In genomic region chr9:128034821-128035764, GRCh38 we compare ENCODE assay signal across 8 cellular contexts. TPM values are rescaled to one million over a fixed set of nuclear protein-coding genes. Genes with fewer than 3 reads are reported as not detected.
DNase-seq lines count a peak whose midpoint lies in the region; ATAC-seq and TF ChIP-seq lines count a peak whose summit lies in the region.

No MANE protein-coding gene starts in this region.

- H3K27me3 ChIP-seq in CD4-positive, alpha-beta memory T cell (ENCODE audit: insufficient read depth, low read length), result no peaks in the 10 kb centered on the region
- H3K27me3 ChIP-seq in ascending aorta (no peaks in the 10 kb centered on the region), left ventricle myocardium inferior (ENCODE audit: low read depth) (no peaks in the 10 kb centered on the region)

- H3K4me3 Mint-ChIP-seq in CD4-positive, alpha-beta memory T cell, result peak overlapping the region; percentile 11 to 84 (median 64)
- peak overlapping the region; percentile 6 for H3K4me3 Mint-ChIP-seq in T-helper 1 cell treated with Interleukin-12 subunit alpha and Interleukin-12 subunit beta and Interleukin-4 antibody, amounts not matched to agents 30 μg/mL and 1 μg/mL, for 36 hours

- H3K27ac ChIP-seq in CD4-positive, alpha-beta memory T cell (ENCODE audit: low read depth, low read length), result peak overlapping the region; percentile 15
- H3K27ac ChIP-seq in ascending aorta (no peak overlapping the region), left ventricle myocardium inferior (replicated peaks) (no peak overlapping the region)

- DNase-seq in CD4-positive, alpha-beta memory T cell, result peak; percentile 78 to 82 (median 80)
- DNase-seq in NCI-H187 treated with DMSO at 0.1 percent for 48 hours (lab: John Stamatoyannopoulos, UW) (peak; percentile 40), ascending aorta (ENCODE audit: low spot score in 2 of 2) (peak in 1 of 2 donors; percentile 81), left ventricle myocardium inferior (peak; percentile 54), putamen (ENCODE audit: low spot score) (peak; percentile 80)

- no peaks in the 10 kb centered on the region for H3K36me3 ChIP-seq in CD4-positive, alpha-beta memory T cell (ENCODE audit: insufficient read depth, low read length)
- H3K36me3 ChIP-seq in ascending aorta (no peaks in the 10 kb centered on the region), left ventricle myocardium inferior (no peaks in the 10 kb centered on the region)

- peak overlapping the region; percentile 87 to 95 (median 92) for H3K27ac Mint-ChIP-seq in CD4-positive, alpha-beta memory T cell
- peak overlapping the region; percentile 20 for H3K27ac Mint-ChIP-seq in T-helper 1 cell treated with Interleukin-12 subunit alpha and Interleukin-12 subunit beta and Interleukin-4 antibody, amounts not matched to agents 30 μg/mL and 1 μg/mL, for 36 hours

- H3K36me3 Mint-ChIP-seq in CD4-positive, alpha-beta memory T cell, result no peaks in the 10 kb centered on the region
- peaks cover 2% of the 10 kb centered on the region for H3K36me3 Mint-ChIP-seq in T-helper 1 cell treated with Interleukin-12 subunit alpha and Interleukin-12 subunit beta and Interleukin-4 antibody, amounts not matched to agents 30 μg/mL and 1 μg/mL, for 36 hours (ENCODE audit: low read depth)

- intact Hi-C loops in CD4-positive, alpha-beta memory T cell (cut with micrococcal nuclease), result loop anchor here (1.0 to 10.0 kb wide), 5 partner anchors 47 to 250 kb away; partner anchors contain the start of gene CDK9
- intact Hi-C loops in ascending aorta (cut with DNase I) (loop anchor here (1.0 to 5.0 kb wide), 3 partner anchors 54 to 92 kb away; partner anchors contain the start of gene EEIG1), left ventricle myocardium inferior (cut with micrococcal nuclease) (loop anchor here (5.0 kb wide), 1 partner anchor 93 kb away; no protein-coding TSS in a partner anchor)

- H3K4me1 Mint-ChIP-seq in CD4-positive, alpha-beta memory T cell, result peaks cover 19 to 46% (median 32%) of the 10 kb centered on the region in 4 donors
- H3K4me1 Mint-ChIP-seq in T-helper 1 cell treated with Interleukin-12 subunit alpha and Interleukin-12 subunit beta and Interleukin-4 antibody, amounts not matched to agents 30 μg/mL and 1 μg/mL, for 36 hours (ENCODE audit: low read depth), result peaks cover 29% of the 10 kb centered on the region

- CTCF ChIA-PET in CD4-positive, alpha-beta memory T cell (lab: Charles Lee; ENCODE audit: partially characterized antibody), result interaction anchor here (0.7 to 8.6 kb wide), 50 partner anchors 8 to 300 kb away, joined by 3 to 300 read pairs (median 7); partner anchors contain the start of genes DPM2, EEIG1, NAIF1 and PIP5KL1

- peaks cover 51% of the 10 kb centered on the region for H3K4me1 ChIP-seq in CD4-positive, alpha-beta memory T cell (ENCODE audit: insufficient read depth, low read length)
- H3K4me1 ChIP-seq in ascending aorta (no peaks in the 10 kb centered on the region), left ventricle myocardium inferior (peaks cover 5% of the 10 kb centered on the region)

- no peak overlapping the region for H3K4me3 ChIP-seq in CD4-positive, alpha-beta memory T cell (ENCODE audit: low read length in 2 of 2)
- H3K4me3 ChIP-seq in ascending aorta (no peak overlapping the region), left ventricle myocardium inferior (no peak overlapping the region)

- H3K9me3 ChIP-seq in CD4-positive, alpha-beta memory T cell (ENCODE audit: control insufficient read depth in 1 of 2, low read length in 2 of 2), result no peaks in the 10 kb centered on the region
- H3K9me3 ChIP-seq in ascending aorta (no peaks in the 10 kb centered on the region), left ventricle myocardium inferior (replicated peaks) (no peaks in the 10 kb centered on the region)

- H3K9me3 Mint-ChIP-seq in CD4-positive, alpha-beta memory T cell, result peaks cover 0 to 2% (median 0%) of the 10 kb centered on the region in 8 donors
- peaks cover 3% of the 10 kb centered on the region for H3K9me3 Mint-ChIP-seq in T-helper 1 cell treated with Interleukin-12 subunit alpha and Interleukin-12 subunit beta and Interleukin-4 antibody, amounts not matched to agents 30 μg/mL and 1 μg/mL, for 36 hours

- ATAC-seq in GM21786 (IDR thresholded peaks at IDR 0.05; ENCODE audit: unreplicated experiment), result peak; percentile 41
- ATAC-seq in HG03469 (IDR thresholded peaks at IDR 0.05; ENCODE audit: unreplicated experiment), result no peak

- TF ChIP-seq CTCF in ascending aorta (IDR thresholded peaks at IDR 0.05) (peak; percentile 86 to 92 (median 89)), left ventricle myocardium inferior (IDR thresholded peaks at IDR 0.05; ENCODE audit: borderline replicate concordance) (peak; percentile 92)

- POLR2A ChIA-PET in CD4-positive, alpha-beta memory T cell (lab: Charles Lee; ENCODE audit: partially characterized antibody), result interaction anchor here (1.0 to 21.7 kb wide), 11 partner anchors 9 to 250 kb away, joined by 3 to 1317 read pairs (median 9); partner anchors contain the start of genes CDK9, DPM2, EEIG1 and PIP5KL1

- no peaks in the 10 kb centered on the region for H3K27me3 Mint-ChIP-seq in CD4-positive, alpha-beta memory T cell
- H3K27me3 Mint-ChIP-seq in T-helper 1 cell treated with Interleukin-12 subunit alpha and Interleukin-12 subunit beta and Interleukin-4 antibody, amounts not matched to agents 30 μg/mL and 1 μg/mL, for 36 hours (ENCODE audit: low read depth), result peaks cover 3% of the 10 kb centered on the region

RNA-seq across cellular contexts. Expression of gene NAIF1, which starts 32.0 kb away (rescaled TPM):
- 10 to 100 TPM; 13.3 to 13.8 TPM for total RNA-seq in CD4-positive, alpha-beta memory T cell
- 10 to 100 TPM; 11.3 to 15.2 TPM for polyA plus RNA-seq in CD4-positive, alpha-beta memory T cell
- total RNA-seq in ascending aorta (48.2 TPM), left ventricle myocardium inferior (7.9 TPM)

RNA-seq across cellular contexts. Expression of gene SLC25A25, which starts 32.9 kb away (rescaled TPM):
- 10 to 100 TPM; 22.0 to 26.9 TPM for total RNA-seq in CD4-positive, alpha-beta memory T cell
- 10 to 100 TPM; 13.4 to 17.6 TPM for polyA plus RNA-seq in CD4-positive, alpha-beta memory T cell
- total RNA-seq in ascending aorta (27.4 TPM), left ventricle myocardium inferior (5.4 TPM)

RNA-seq across cellular contexts. Expression of gene EEIG1, which starts 54.3 kb away (rescaled TPM):
- 100 to 1,000 TPM; 516 to 550 TPM for total RNA-seq in CD4-positive, alpha-beta memory T cell
- polyA plus RNA-seq in CD4-positive, alpha-beta memory T cell, result 100 to 1,000 TPM in 1 of 2 donors, 10 to 100 TPM in 1; 95.4 to 205 TPM
- total RNA-seq in ascending aorta (32.8 TPM), left ventricle myocardium inferior (20.7 TPM)

Comparison
In these comparisons a context has a peak if more than half of its experiments do, and no peak if none do; other contexts are left out.
1. RNA of gene EEIG1, which starts 54.3 kb away (total RNA-seq): 516 to 550 TPM in CD4-positive, alpha-beta memory T cell; 32.8 TPM in ascending aorta (single experiment) and 20.7 TPM in left ventricle myocardium inferior (single experiment); every median in the first group is over 10 times any median in the second.